In genomic region chr2:56372071-56372656, GRCh38 we compare ENCODE assay signal across 20 cellular contexts.
DNase-seq lines count a peak whose midpoint lies in the region; ATAC-seq, FAIRE-seq and TF ChIP-seq lines count a peak whose summit lies in the region.
"Had no signal": no experiment of that assay in that cellular context is flagged by ENCODE, and none has a peak within 500 bp of the region (broad histone marks: within the 10 kb centered on the region; RNA-seq: fewer than 3 reads in every experiment).

No MANE protein-coding gene starts in this region.

- no peak for FAIRE-seq in bronchial epithelial cell (lab: Jason Lieb, UNC)
- FAIRE-seq: GM19239 had no signal

- no peaks in the 10 kb centered on the region for H3K79me2 ChIP-seq in smooth muscle cell (ENCODE audit: low read depth)

- H3K4me3 Mint-ChIP-seq in MCF 10A (ENCODE audit: unreplicated experiment) = no peak overlapping the region
- H3K4me3 Mint-ChIP-seq in stimulated activated effector memory CD8-positive, alpha-beta T cell treated with anti-CD3 and anti-CD28 coated beads, Interleukin-12 subunit alpha, Interleukin-12 subunit beta, amount 100 ng/mL, for 72 hours = no peak overlapping the region
- H3K4me3 Mint-ChIP-seq: CD4-positive, alpha-beta T cell had no signal

- peak overlapping the region; percentile 22 for H3K4me2 ChIP-seq in smooth muscle cell

- H3K27me3 Mint-ChIP-seq in MCF 10A (ENCODE audit: insufficient read depth, unreplicated experiment) = no peaks in the 10 kb centered on the region
- H3K27me3 Mint-ChIP-seq: CD4-positive, alpha-beta T cell had no signal

- H2AFZ ChIP-seq in smooth muscle cell (ENCODE audit: low read depth) = no peak overlapping the region

- DNase-seq in MCF 10A (ENCODE audit: unreplicated experiment) (peak; percentile 30), breast epithelium (ENCODE audit: low spot score in 2 of 2) (no peak), RWPE2 (ENCODE audit: low spot score) (no peak), bronchial epithelial cell (ENCODE audit: low read depth) (peak; percentile 61), smooth muscle cell (lab: John Stamatoyannopoulos, UW; ENCODE audit: unreplicated experiment) (no peak), A172 (ENCODE audit: low spot score) (no peak)
- no peak for DNase-seq in stimulated activated effector memory CD8-positive, alpha-beta T cell treated with anti-CD3 and anti-CD28 coated beads, Interleukin-12 subunit alpha, Interleukin-12 subunit beta, amount 100 ng/mL, for 72 hours (ENCODE audit: low spot score in 2 of 2)
- DNase-seq: BE2C; Calu3; CD4-positive, alpha-beta T cell; GDM1; NCI-H1092 treated with DMSO at 0.1 percent for 48 hours; NCI-H187; NCI-H69; NK-92 treated with Interleukin-12 subunit alpha and Interleukin-12 subunit beta, amount 100 ng/mL, for 24 hours; SW 1271 had no signal

- ATAC-seq in RWPE2 (ENCODE audit: low read depth) = peak; percentile 53; the same call in 2 of the 3 replicates
- ATAC-seq in stimulated activated effector memory CD8-positive, alpha-beta T cell treated with anti-CD3 and anti-CD28 coated beads, Interleukin-12 subunit alpha, Interleukin-12 subunit beta, amount 100 ng/mL, for 72 hours = no peak
- no peak for ATAC-seq in GM19324 (IDR thresholded peaks at IDR 0.05; ENCODE audit: low FRiP score, unreplicated experiment)

- TF ChIP-seq CTCF in MCF 10A (IDR thresholded peaks at IDR 0.05; ENCODE audit: unreplicated experiment) (no peak), breast epithelium (IDR thresholded peaks at IDR 0.05) (no peak), RWPE2 (IDR thresholded peaks at IDR 0.05; ENCODE audit: poor library complexity, severe bottlenecking) (no peak), bronchial epithelial cell (IDR thresholded peaks at IDR 0.05; ENCODE audit: insufficient read depth, low read length, severe bottlenecking) (no peak), smooth muscle cell (IDR thresholded peaks at IDR 0.05; ENCODE audit: borderline replicate concordance, insufficient read depth, poor library complexity, severe bottlenecking) (no peak)

- H3K27ac ChIP-seq in breast epithelium (no peak overlapping the region), RWPE2 (ENCODE audit: poor library complexity, severe bottlenecking) (no peak overlapping the region), smooth muscle cell (ENCODE audit: low read depth) (peak overlapping the region; percentile 78)
- H3K27ac ChIP-seq: 22Rv1 had no signal

- CTCF ChIA-PET in MCF 10A (lab: Yijun Ruan, JAX) = interaction anchor here (0.6 to 0.8 kb wide), 2 partner anchors 17 to 181 kb away, joined by 3 to 4 read pairs; no protein-coding TSS in a partner anchor

- H4K20me1 ChIP-seq in smooth muscle cell (ENCODE audit: low read depth) = no peaks in the 10 kb centered on the region

- POLR2A ChIA-PET in MCF 10A (lab: Yijun Ruan, JAX) = no interaction called here

- intact Hi-C loops in MCF 10A (cut with micrococcal nuclease) = no loop called here
- intact Hi-C loops in breast epithelium (cut with DNase I; ENCODE audit: low total_unique reads) = no loop called here

- no peaks in the 10 kb centered on the region for H3K36me3 ChIP-seq in breast epithelium
- no peaks in the 10 kb centered on the region for H3K36me3 ChIP-seq in RWPE2 (ENCODE audit: low read depth)
- no peaks in the 10 kb centered on the region for H3K36me3 ChIP-seq in bronchial epithelial cell (ENCODE audit: control insufficient read depth, insufficient read depth, low read length)
- H3K36me3 ChIP-seq in smooth muscle cell (ENCODE audit: low read depth) = no peaks in the 10 kb centered on the region
- H3K36me3 ChIP-seq: BE2C, HAP-1 had no signal

- H3K9me3 Mint-ChIP-seq in MCF 10A (ENCODE audit: unreplicated experiment) = no peaks in the 10 kb centered on the region
- peaks cover 7% of the 10 kb centered on the region for H3K9me3 Mint-ChIP-seq in stimulated activated effector memory CD8-positive, alpha-beta T cell treated with anti-CD3 and anti-CD28 coated beads, Interleukin-12 subunit alpha, Interleukin-12 subunit beta, amount 100 ng/mL, for 72 hours
- H3K9me3 Mint-ChIP-seq: CD4-positive, alpha-beta T cell had no signal

- no peaks in the 10 kb centered on the region for H3K9me3 ChIP-seq in breast epithelium
- no peaks in the 10 kb centered on the region for H3K9me3 ChIP-seq in RWPE2 (ENCODE audit: severe bottlenecking)
- no peaks in the 10 kb centered on the region for H3K9me3 ChIP-seq in smooth muscle cell (replicated peaks; ENCODE audit: low read depth)
- H3K9me3 ChIP-seq: BE2C, HAP-1 had no signal

- no peaks in the 10 kb centered on the region for H3K36me3 Mint-ChIP-seq in MCF 10A (ENCODE audit: insufficient read depth, unreplicated experiment)
- H3K36me3 Mint-ChIP-seq in stimulated activated effector memory CD8-positive, alpha-beta T cell treated with anti-CD3 and anti-CD28 coated beads, Interleukin-12 subunit alpha, Interleukin-12 subunit beta, amount 100 ng/mL, for 72 hours = no peaks in the 10 kb centered on the region

- no peak overlapping the region for H3K27ac Mint-ChIP-seq in MCF 10A (ENCODE audit: low read depth, unreplicated experiment)
- H3K27ac Mint-ChIP-seq in stimulated activated effector memory CD8-positive, alpha-beta T cell treated with anti-CD3 and anti-CD28 coated beads, Interleukin-12 subunit alpha, Interleukin-12 subunit beta, amount 100 ng/mL, for 72 hours = no peak overlapping the region
- H3K27ac Mint-ChIP-seq: CD4-positive, alpha-beta T cell had no signal

- no peaks in the 10 kb centered on the region for H3K4me1 ChIP-seq in breast epithelium
- H3K4me1 ChIP-seq in RWPE2 (ENCODE audit: insufficient read depth, poor library complexity, severe bottlenecking) = no peaks in the 10 kb centered on the region
- H3K4me1 ChIP-seq in smooth muscle cell (ENCODE audit: low read depth) = no peaks in the 10 kb centered on the region
- H3K4me1 ChIP-seq: BE2C, HAP-1 had no signal

- H3K27me3 ChIP-seq in breast epithelium (no peaks in the 10 kb centered on the region), RWPE2 (ENCODE audit: insufficient read depth, poor library complexity, severe bottlenecking) (no peaks in the 10 kb centered on the region), bronchial epithelial cell (ENCODE audit: control insufficient read depth, insufficient read depth, low read length) (no peaks in the 10 kb centered on the region), smooth muscle cell (ENCODE audit: low read depth) (no peaks in the 10 kb centered on the region)
- H3K27me3 ChIP-seq: BE2C had no signal

- H3K4me1 Mint-ChIP-seq in MCF 10A (ENCODE audit: insufficient read depth, unreplicated experiment) = peaks cover 5% of the 10 kb centered on the region
- no peaks in the 10 kb centered on the region for H3K4me1 Mint-ChIP-seq in stimulated activated effector memory CD8-positive, alpha-beta T cell treated with anti-CD3 and anti-CD28 coated beads, Interleukin-12 subunit alpha, Interleukin-12 subunit beta, amount 100 ng/mL, for 72 hours

- H3K9ac ChIP-seq in smooth muscle cell (ENCODE audit: low read depth) = peak overlapping the region; percentile 71

- BruUV-seq in MCF 10A (replicated peaks; lab: Mats Ljungman, UMichigan) = no TSS peak

- no peak overlapping the region for H3K4me3 ChIP-seq in breast epithelium
- no peak overlapping the region for H3K4me3 ChIP-seq in RWPE2 (ENCODE audit: severe bottlenecking)
- H3K4me3 ChIP-seq in bronchial epithelial cell (ENCODE audit: low read depth, low read length) = no peak overlapping the region
- H3K4me3 ChIP-seq in smooth muscle cell = no peak overlapping the region
- H3K4me3 ChIP-seq: HAP-1 had no signal

- 74% methylated on average over 6 of the region's 6 CpGs for WGBS in smooth muscle cell (ENCODE audit: low lambda C conversion rate)

- H3F3A ChIP-seq in smooth muscle cell (ENCODE audit: low read depth) = no peaks in the 10 kb centered on the region

- no peak for TF ChIP-seq POLR2A in breast epithelium (IDR thresholded peaks at IDR 0.05)

Comparison
In these comparisons a context has a peak if more than half of its experiments do, and no peak if none do; other contexts are left out.
1. DNase-seq: peak in MCF 10A (single experiment) and bronchial epithelial cell (single experiment); none in breast epithelium (0 of 2), RWPE2 (single experiment), smooth muscle cell (single experiment), stimulated activated effector memory CD8-positive, alpha-beta T cell treated with anti-CD3 and anti-CD28 coated beads, Interleukin-12 subunit alpha, Interleukin-12 subunit beta, amount 100 ng/mL, for 72 hours (0 of 2) and A172 (single experiment).